ENCODE assay signal across 14 cellular contexts in the genomic region with DNA sequence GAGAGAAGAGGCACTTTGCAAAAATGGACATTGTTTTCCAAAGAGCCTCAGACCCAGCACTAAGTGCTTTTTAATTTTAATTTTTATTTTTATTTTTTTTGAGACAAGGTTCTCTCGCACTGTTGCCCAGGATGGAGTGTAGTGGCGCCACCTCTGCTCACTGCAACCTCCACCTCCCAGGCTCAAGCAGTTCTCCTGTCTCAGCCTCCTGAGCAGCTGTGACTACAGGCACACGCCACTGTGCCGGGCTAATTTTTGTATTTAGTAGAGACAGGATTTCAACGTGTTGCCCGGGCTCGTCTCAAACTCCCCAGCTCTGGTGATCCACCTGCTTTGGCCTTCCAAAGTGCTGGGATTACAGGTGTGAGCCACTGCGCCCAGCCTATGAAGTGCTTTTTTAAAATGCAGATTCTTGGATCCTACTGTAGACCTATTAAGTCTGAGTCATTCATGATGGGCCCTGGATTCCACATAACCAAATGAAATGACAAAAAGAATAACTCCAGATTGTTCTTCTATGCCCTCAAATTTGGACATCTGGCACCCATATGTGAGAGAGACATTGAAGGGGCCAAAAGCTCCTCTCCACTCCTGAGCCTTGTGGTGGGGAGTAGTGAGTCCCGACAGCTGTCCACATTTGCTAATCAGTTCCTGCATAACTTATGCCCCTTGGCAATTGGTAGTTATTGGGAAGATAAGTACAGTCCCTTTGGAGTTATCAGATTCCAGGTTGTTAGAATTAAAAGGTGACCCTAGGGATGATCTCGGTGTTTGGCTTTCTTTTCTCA. TPM values are rescaled to one million over a fixed set of nuclear protein-coding genes. Genes with fewer than 3 reads are reported as not detected.
DNase-seq lines count a peak whose midpoint lies in the region; ATAC-seq and TF ChIP-seq lines count a peak whose summit lies in the region.
"Had no signal": no experiment of that assay in that cellular context is flagged by ENCODE, and none has a peak within 500 bp of the region (broad histone marks: within the 10 kb centered on the region; RNA-seq: fewer than 3 reads in every experiment).

No MANE protein-coding gene starts in this region.

- peak overlapping the region; percentile 44 for H3K4me3 Mint-ChIP-seq in MCF 10A (ENCODE audit: unreplicated experiment)

- BruUV-seq in MCF 10A (replicated peaks; lab: Mats Ljungman, UMichigan): no TSS peak

- CTCF ChIA-PET in MCF 10A (lab: Yijun Ruan, JAX): interaction anchor here (0.5 to 7.1 kb wide), 4 partner anchors 11 to 84 kb away, joined by 3 to 84 read pairs (median 4); no protein-coding TSS in a partner anchor

- H3K79me2 ChIP-seq in fibroblast of lung (ENCODE audit: control insufficient read depth, insufficient read depth, low read length): peaks cover 79% of the 10 kb centered on the region

- H3K4me3 ChIP-seq in breast epithelium (no peak overlapping the region), fibroblast of lung (replicated peaks in 1 of 4; ENCODE audit: control extremely low read depth in 1 of 4, insufficient read depth in 1 of 4, low read depth in 3 of 4, low read length in 4 of 4) (peak overlapping the region in 2 of 4 experiments; percentile 1 to 39), upper lobe of right lung (no peak overlapping the region)
- H3K4me3 ChIP-seq: suprapubic skin had no signal

- H4K20me1 ChIP-seq in fibroblast of lung (ENCODE audit: control insufficient read depth, extremely low read depth, insufficient read depth, low read length): no peaks in the 10 kb centered on the region

- TF ChIP-seq POLR2A in breast epithelium (IDR thresholded peaks at IDR 0.05): no peak

- H3K4me2 ChIP-seq in fibroblast of lung (ENCODE audit: extremely low read depth, insufficient read depth, low read length): peak overlapping the region; percentile 73

- TF ChIP-seq CTCF in MCF 10A (IDR thresholded peaks at IDR 0.05; ENCODE audit: unreplicated experiment): no peak
- no peak for TF ChIP-seq CTCF in breast epithelium (IDR thresholded peaks at IDR 0.05)
- TF ChIP-seq CTCF in fibroblast of lung (conservative IDR thresholded peaks at IDR 0.05 in 1 of 2, IDR thresholded peaks at IDR 0.05 in 1 of 2; ENCODE audit: low read depth in 1 of 2, low read length in 2 of 2): no peak
- TF ChIP-seq CTCF in upper lobe of right lung (IDR thresholded peaks at IDR 0.05): no peak

- H3K27me3 ChIP-seq in breast epithelium (no peaks in the 10 kb centered on the region), fibroblast of lung (ENCODE audit: control insufficient read depth, insufficient read depth, low read length) (no peaks in the 10 kb centered on the region), upper lobe of right lung (no peaks in the 10 kb centered on the region)
- H3K27me3 ChIP-seq: suprapubic skin had no signal

- no peaks in the 10 kb centered on the region for H3K36me3 ChIP-seq in breast epithelium
- H3K36me3 ChIP-seq in fibroblast of lung (ENCODE audit: control insufficient read depth, insufficient read depth, low read length): no peaks in the 10 kb centered on the region
- no peaks in the 10 kb centered on the region for H3K36me3 ChIP-seq in upper lobe of right lung
- H3K36me3 ChIP-seq: suprapubic skin had no signal

- no peak overlapping the region for H2AFZ ChIP-seq in fibroblast of lung (ENCODE audit: low read length)

- no peak overlapping the region for H3K27ac Mint-ChIP-seq in MCF 10A (ENCODE audit: low read depth, unreplicated experiment)

- no peak for DNase-seq in MCF 10A (ENCODE audit: unreplicated experiment)
- DNase-seq in breast epithelium (ENCODE audit: low spot score in 2 of 2): no peak
- DNase-seq in RPMI7951 (ENCODE audit: low read depth): peak; percentile 96
- DNase-seq in fibroblast of lung (ENCODE audit: low read depth in 2 of 2): peak; percentile 74 to 76
- DNase-seq in central memory CD4-positive, alpha-beta T cell: no peak
- DNase-seq in upper lobe of right lung: no peak
- DNase-seq in stimulated activated CD4-positive, alpha-beta T cell treated with anti-CD3 and anti-CD28 coated beads, Interleukin-12 subunit alpha, Interleukin-12 subunit beta, amount 100 ng/mL, for 4 hours: no peak
- DNase-seq: 8988T; activated T-cell treated with anti-CD3 and anti-CD28 coated beads, Interleukin-2, amount 50 U/mL, for 1 hour; Kasumi-1; NK-92 treated with Interleukin-12 subunit alpha and Interleukin-12 subunit beta, amount 100 ng/mL, for 24 hours; stimulated activated CD4-positive, alpha-beta T cell treated with anti-CD3 and anti-CD28 coated beads, Interleukin-1b, Interleukin-23, amount 100 ng/mL, for 48 hours had no signal

- H3K4me1 ChIP-seq in breast epithelium (no peaks in the 10 kb centered on the region), fibroblast of lung (ENCODE audit: control insufficient read depth, extremely low read depth, insufficient read depth, low read length) (peaks cover 18% of the 10 kb centered on the region), upper lobe of right lung (peaks cover 17% of the 10 kb centered on the region)

- H3K9me3 ChIP-seq in breast epithelium: no peaks in the 10 kb centered on the region
- H3K9me3 ChIP-seq in fibroblast of lung (ENCODE audit: control insufficient read depth, insufficient read depth, low read depth, low read length): no peaks in the 10 kb centered on the region
- no peaks in the 10 kb centered on the region for H3K9me3 ChIP-seq in upper lobe of right lung
- H3K9me3 ChIP-seq: suprapubic skin had no signal

- no peak overlapping the region for H3K9ac ChIP-seq in fibroblast of lung (ENCODE audit: insufficient read depth, low read length)

- POLR2A ChIA-PET in MCF 10A (lab: Yijun Ruan, JAX): interaction anchor here (1.0 to 8.1 kb wide), 5 partner anchors 10 to 282 kb away, joined by 3 to 107 read pairs (median 6); a partner anchor contains a TSS

- H3K4me1 Mint-ChIP-seq in MCF 10A (ENCODE audit: insufficient read depth, unreplicated experiment): peaks cover 30% of the 10 kb centered on the region

- H3K27ac ChIP-seq in breast epithelium: no peak overlapping the region
- peak overlapping the region; percentile 19 for H3K27ac ChIP-seq in fibroblast of lung (ENCODE audit: insufficient read depth, low read length)
- no peak overlapping the region for H3K27ac ChIP-seq in upper lobe of right lung
- H3K27ac ChIP-seq: suprapubic skin had no signal

- intact Hi-C loops in MCF 10A (cut with micrococcal nuclease): loop anchor here (5.0 kb wide), 3 partner anchors 63 to 223 kb away; no protein-coding TSS in a partner anchor
- intact Hi-C loops in breast epithelium (cut with DNase I; ENCODE audit: low total_unique reads): no loop called here
- intact Hi-C loops in upper lobe of right lung (cut with DNase I): no loop called here

- no peaks in the 10 kb centered on the region for H3K9me3 Mint-ChIP-seq in MCF 10A (ENCODE audit: unreplicated experiment)

- H3K27me3 Mint-ChIP-seq in MCF 10A (ENCODE audit: insufficient read depth, unreplicated experiment): no peaks in the 10 kb centered on the region

- ATAC-seq in HG02938 (IDR thresholded peaks at IDR 0.05; ENCODE audit: unreplicated experiment): no peak
- ATAC-seq in upper lobe of right lung: no peak

- peaks cover 27% of the 10 kb centered on the region for H3K36me3 Mint-ChIP-seq in MCF 10A (ENCODE audit: insufficient read depth, unreplicated experiment)

RNA-seq across cellular contexts. Expression of a gene that starts 3.6 kb away (rescaled TPM):
- total RNA-seq in MCF 10A (2022) (16.5 and 25.5 TPM in 2 replicates), breast epithelium (1 to 10 TPM; 4.0 to 9.5 (median 6.4) TPM), fibroblast of lung (9.8 and 13.2 TPM in 2 replicates), upper lobe of right lung (4.8 TPM)
- total RNA-seq in RPMI7951 (2014; rRNA removed; shearing (Covaris generic)): 13.5 and 16.1 TPM in 2 replicates
- 6.4 and 9.2 TPM in 2 replicates for polyA plus RNA-seq in fibroblast of lung
- 6.7 and 9.1 TPM in 2 replicates for polyA plus RNA-seq in fibroblast of lung (2012)
- 34.9 and 46.3 TPM in 2 replicates for polyA minus RNA-seq in fibroblast of lung (ENCODE audit: low replicate concordance)

Comparison
In these comparisons a context has a peak if more than half of its experiments do, and no peak if none do; other contexts are left out.
1. DNase-seq: peak in RPMI7951 (single experiment) and fibroblast of lung (2 of 2); none in MCF 10A (single experiment), breast epithelium (0 of 2), central memory CD4-positive, alpha-beta T cell (single experiment), upper lobe of right lung (single experiment) and stimulated activated CD4-positive, alpha-beta T cell treated with anti-CD3 and anti-CD28 coated beads, Interleukin-12 subunit alpha, Interleukin-12 subunit beta, amount 100 ng/mL, for 4 hours (single experiment).